ENCODE assay signal across 8 cellular contexts in genomic region chr7:21939136-21939857, GRCh38. TPM values are rescaled to one million over a fixed set of nuclear protein-coding genes. Genes with fewer than 3 reads are reported as not detected.
DNase-seq lines count a peak whose midpoint lies in the region; ATAC-seq lines count a peak whose summit lies in the region.

No MANE protein-coding gene starts in this region.

- peak; percentile 48 for DNase-seq in G401 (ENCODE audit: low spot score)
- DNase-seq in pons (ENCODE audit: low spot score): peak; percentile 8
- DNase-seq in NOMO-1 treated with DMSO at 0.1 percent for 48 hours (lab: John Stamatoyannopoulos, UW; ENCODE audit: unreplicated experiment): no peak
- no peak for DNase-seq in NCI-H146 treated with DMSO at 0.1 percent for 48 hours (lab: John Stamatoyannopoulos, UW; ENCODE audit: unreplicated experiment)
- no peak for DNase-seq in midbrain (lab: John Stamatoyannopoulos, UW)

- H3K36me3 Mint-ChIP-seq in activated T-helper 17 cell treated with anti-CD3 and anti-CD28 coated beads, Interleukin-2, amount 50 U/mL, for 72 hours (ENCODE audit: low read depth): peaks cover 20% of the 10 kb centered on the region

- peak overlapping the region; percentile 96 for H3K27ac Mint-ChIP-seq in activated T-helper 17 cell treated with anti-CD3 and anti-CD28 coated beads, Interleukin-2, amount 50 U/mL, for 72 hours

- H3K27me3 Mint-ChIP-seq in activated T-helper 17 cell treated with anti-CD3 and anti-CD28 coated beads, Interleukin-2, amount 50 U/mL, for 72 hours: peaks cover 5% of the 10 kb centered on the region

- in situ Hi-C loops in G401 (cut with HindIII; ENCODE audit: low sequenced_read_pairs): no loop called here

- peaks cover 3% of the 10 kb centered on the region for H3K9me3 Mint-ChIP-seq in activated T-helper 17 cell treated with anti-CD3 and anti-CD28 coated beads, Interleukin-2, amount 50 U/mL, for 72 hours

- peaks cover 12% of the 10 kb centered on the region for H3K4me1 Mint-ChIP-seq in activated T-helper 17 cell treated with anti-CD3 and anti-CD28 coated beads, Interleukin-2, amount 50 U/mL, for 72 hours

- H3K4me3 Mint-ChIP-seq in activated T-helper 17 cell treated with anti-CD3 and anti-CD28 coated beads, Interleukin-2, amount 50 U/mL, for 72 hours: peak overlapping the region; percentile 67

- ATAC-seq in GM19468 (IDR thresholded peaks at IDR 0.05; ENCODE audit: extremely low read depth, unreplicated experiment) (peak; percentile 57), HG03520 (IDR thresholded peaks at IDR 0.05; ENCODE audit: unreplicated experiment) (peak; percentile 79)
- ATAC-seq in activated T-helper 17 cell treated with anti-CD3 and anti-CD28 coated beads, Interleukin-2, amount 50 U/mL, for 72 hours (replicated peaks): peak; percentile 88

RNA-seq across cellular contexts. Expression of gene CDCA7L, which starts 6.4 kb away (rescaled TPM):
- total RNA-seq in G401 (2014; rRNA removed; shearing (Covaris generic)): 156 and 216 TPM in 2 replicates
- 10 to 100 TPM; 47.6 to 62.4 TPM for total RNA-seq in activated T-helper 17 cell treated with anti-CD3 and anti-CD28 coated beads, Interleukin-2, amount 50 U/mL, for 72 hours

Comparison
In these comparisons a context has a peak if more than half of its experiments do, and no peak if none do; other contexts are left out.
1. DNase-seq: peak in G401 (single experiment) and pons (single experiment); none in NOMO-1 treated with DMSO at 0.1 percent for 48 hours (single experiment), NCI-H146 treated with DMSO at 0.1 percent for 48 hours (single experiment) and midbrain (single experiment).
2. Peak in every context shown above with its lines, with median percentiles within 50 percentile points of each other: ATAC-seq.